Comparison of ENCODE assay signal across 8 cellular contexts in genomic region chrX:40933132-40934078, GRCh38.
DNase-seq lines count a peak whose midpoint lies in the region; ATAC-seq and TF ChIP-seq lines count a peak whose summit lies in the region.

No MANE protein-coding gene starts in this region.

- H3K4me3 ChIP-seq in choroid plexus epithelial cell (ENCODE audit: low read depth, low read length) (peak overlapping the region; percentile 34), mononuclear cell (ENCODE audit: low read length) (peak overlapping the region; percentile 16), upper lobe of left lung (peak overlapping the region in 3 of 4 donors; percentile 2 to 20 (median 19)), Caco-2 (ENCODE audit: low read depth, low read length) (no peak overlapping the region)

- no TSS peak for BruUV-seq in Caco-2 (replicated peaks; lab: Mats Ljungman, UMichigan)

- WGBS in upper lobe of left lung, 2 donors = 13 to 42% methylated on average over 11 of the region's 11 CpGs

- no peaks in the 10 kb centered on the region for H3K36me3 Mint-ChIP-seq in Caco-2 (ENCODE audit: insufficient read depth, unreplicated experiment)

- POLR2A ChIA-PET in Caco-2 (lab: Charles Lee) = no interaction called here

- no peaks in the 10 kb centered on the region for H3K36me3 ChIP-seq in upper lobe of left lung
- H3K36me3 ChIP-seq in Caco-2 (ENCODE audit: control insufficient read depth, insufficient read depth, low read length) = no peaks in the 10 kb centered on the region

- peak in 1 of 4 donors; percentile 24 for TF ChIP-seq POLR2A in upper lobe of left lung (IDR thresholded peaks at IDR 0.05)

- H3K4me3 Mint-ChIP-seq in Caco-2 (ENCODE audit: unreplicated experiment) = no peak overlapping the region

- DNase-seq in activated naive CD4-positive, alpha-beta T cell treated with Interleukin-2 at 50 U/mL for 16 hours = peak; percentile 24
- no peak for DNase-seq in activated naive CD4-positive, alpha-beta T cell (lab: John Stamatoyannopoulos, UW)
- DNase-seq in choroid plexus epithelial cell (ENCODE audit: low read depth) = peak; percentile 69
- no peak for DNase-seq in upper lobe of left lung
- no peak for DNase-seq in Caco-2
- DNase-seq in mucosa of gallbladder (ENCODE audit: low spot score) = no peak

- TF ChIP-seq CTCF in choroid plexus epithelial cell (conservative IDR thresholded peaks at IDR 0.05; ENCODE audit: low read depth, low read length) (no peak), upper lobe of left lung (IDR thresholded peaks at IDR 0.05) (no peak), Caco-2 (IDR thresholded peaks at IDR 0.05; ENCODE audit: insufficient read depth in 1 of 2, low read depth in 1 of 2, low read length in 1 of 2, severe bottlenecking in 1 of 2, unreplicated experiment in 1 of 2) (no peak)

- no peaks in the 10 kb centered on the region for H3K9me3 ChIP-seq in mononuclear cell (ENCODE audit: low read depth, low read length)
- peaks cover 0 to 5% (median 0%) of the 10 kb centered on the region in 4 donors for H3K9me3 ChIP-seq in upper lobe of left lung
- no peaks in the 10 kb centered on the region for H3K9me3 ChIP-seq in Caco-2

- peak overlapping the region; percentile 51 to 70 (median 60) for H3K27ac ChIP-seq in upper lobe of left lung

- H3K4me1 Mint-ChIP-seq in Caco-2 (ENCODE audit: low read depth, unreplicated experiment) = no peaks in the 10 kb centered on the region

- H3K4me1 ChIP-seq in mononuclear cell (ENCODE audit: insufficient read depth, low read length) = peaks cover 13% of the 10 kb centered on the region
- peaks cover 0 to 9% (median 4%) of the 10 kb centered on the region in 4 donors for H3K4me1 ChIP-seq in upper lobe of left lung
- no peaks in the 10 kb centered on the region for H3K4me1 ChIP-seq in Caco-2

- TF ChIP-seq EP300 in upper lobe of left lung (IDR thresholded peaks at IDR 0.05) = no peak

- H3K27me3 ChIP-seq in mononuclear cell (ENCODE audit: insufficient read depth, low read length) (no peaks in the 10 kb centered on the region), upper lobe of left lung (no peaks in the 10 kb centered on the region), Caco-2 (replicated peaks; ENCODE audit: control insufficient read depth, insufficient read depth, low read length) (no peaks in the 10 kb centered on the region)

- H3K27ac Mint-ChIP-seq in Caco-2 (ENCODE audit: unreplicated experiment) = no peak overlapping the region

- H3K27me3 Mint-ChIP-seq in Caco-2 (ENCODE audit: insufficient read depth, unreplicated experiment) = no peaks in the 10 kb centered on the region

- ATAC-seq in SK-N-SH treated with all-trans-retinoic acid at 6 μM for 48 hours (peak; percentile 83), upper lobe of left lung (ENCODE audit: low FRiP score in 2 of 2) (peak; percentile 57 to 80)

- no peaks in the 10 kb centered on the region for H3K9me3 Mint-ChIP-seq in Caco-2 (ENCODE audit: unreplicated experiment)

- intact Hi-C loops in Caco-2 (cut with micrococcal nuclease; ENCODE audit: unreplicated experiment) = no loop called here

- CTCF ChIA-PET in Caco-2 (lab: Charles Lee) = no interaction called here

TF ChIP-seq in SK-N-SH treated with all-trans-retinoic acid at 6 μM for 48 hours, 23 proteins besides CTCF, POLR2A, EP300 and RAD21:
- TF ChIP-seq BACH2 (CRISPR knock-in tag; IDR thresholded peaks at IDR 0.05; ENCODE audit: borderline replicate concordance) (no peak), ISL1 (CRISPR knock-in tag; IDR thresholded peaks at IDR 0.05) (peak; percentile 78), ESRRG (CRISPR knock-in tag; IDR thresholded peaks at IDR 0.05) (no peak)

Comparison
In these comparisons a context has a peak if more than half of its experiments do, and no peak if none do; other contexts are left out.
1. DNase-seq: peak in activated naive CD4-positive, alpha-beta T cell treated with Interleukin-2 at 50 U/mL for 16 hours (single experiment) and choroid plexus epithelial cell (single experiment); none in activated naive CD4-positive, alpha-beta T cell (0 of 4), upper lobe of left lung (0 of 2), Caco-2 (0 of 2) and mucosa of gallbladder (single experiment).